19 cellular contexts compared by ENCODE assay signal in the genomic region with DNA sequence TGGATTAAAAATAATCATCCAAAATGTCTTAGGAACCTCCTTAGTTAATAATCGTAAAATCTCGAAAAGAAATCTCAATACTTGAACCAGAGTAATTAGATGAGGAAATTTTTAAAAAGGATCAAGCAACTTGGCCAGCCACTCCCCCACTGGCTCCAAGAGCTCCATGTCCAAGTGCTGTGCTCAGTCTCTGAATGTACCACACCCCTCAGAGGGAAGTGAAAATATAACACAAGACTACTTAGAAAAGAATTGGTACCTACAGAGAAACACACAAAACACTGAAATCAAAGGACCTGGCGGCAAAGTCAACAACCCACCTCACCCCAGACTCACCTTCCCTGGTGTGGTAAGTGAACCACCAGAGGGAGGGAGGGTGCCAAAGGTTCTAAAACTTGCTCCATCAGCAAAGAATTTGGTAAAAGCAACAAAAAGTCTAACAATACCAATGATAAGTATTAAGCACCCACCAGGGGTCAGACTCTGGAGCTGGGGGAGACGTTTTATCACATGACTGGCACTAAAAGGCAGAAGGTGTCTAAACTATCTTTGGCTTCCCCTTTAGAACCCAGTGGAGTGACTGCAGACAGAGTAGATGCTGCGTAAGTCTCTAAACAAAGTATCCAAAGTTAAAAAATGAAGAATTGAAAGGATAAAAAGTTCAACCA. TPM values are rescaled to one million over a fixed set of nuclear protein-coding genes. Genes with fewer than 3 reads are reported as not detected.
DNase-seq lines count a peak whose midpoint lies in the region; ATAC-seq, FAIRE-seq and TF ChIP-seq lines count a peak whose summit lies in the region.
"Had no signal": no experiment of that assay in that cellular context is flagged by ENCODE, and none has a peak within 500 bp of the region (broad histone marks: within the 10 kb centered on the region; RNA-seq: fewer than 3 reads in every experiment).

No MANE protein-coding gene starts in this region.

- H3K4me3 ChIP-seq in SK-N-SH (ENCODE audit: low read depth in 2 of 2, low read length in 1 of 2) (no peak overlapping the region), OCI-LY3 (ENCODE audit: low read length) (no peak overlapping the region), HepG2 (replicated peaks in 1 of 3; ENCODE audit: insufficient read depth in 1 of 3, low read depth in 2 of 3, low read length in 3 of 3) (no peak overlapping the region), stomach (no peak overlapping the region), Caco-2 (ENCODE audit: low read depth, low read length) (no peak overlapping the region)
- H3K4me3 ChIP-seq: breast epithelium, gastroesophageal sphincter had no signal

- H3K4me3 Mint-ChIP-seq in Caco-2 (ENCODE audit: unreplicated experiment) = no peak overlapping the region
- H3K4me3 Mint-ChIP-seq: activated CD8-positive, alpha-beta T cell treated with anti-CD3 and anti-CD28 coated beads, Interleukin-2, amount 10 ng/mL, durations not matched to agents 7 days and 5 days; stimulated activated effector memory CD8-positive, alpha-beta T cell treated with anti-CD3 and anti-CD28 coated beads, Interleukin-12 subunit alpha, Interleukin-12 subunit beta, amount 100 ng/mL, for 72 hours had no signal

- FAIRE-seq in HepG2 (lab: Jason Lieb, UNC) = peak; percentile 8

- TF ChIP-seq EP300 in SK-N-SH (IDR thresholded peaks at IDR 0.05; ENCODE audit: borderline replicate concordance in 1 of 2, low read depth in 1 of 2, low read length in 1 of 2) = no peak
- TF ChIP-seq EP300 in HepG2 (IDR thresholded peaks at IDR 0.05; ENCODE audit: low read depth in 2 of 2, low read length in 2 of 2) = no peak
- no peak for TF ChIP-seq EP300 in HepG2 (CRISPR knock-in tag; IDR thresholded peaks at IDR 0.05; ENCODE audit: borderline replicate concordance)
- no peak for TF ChIP-seq EP300 in stomach (IDR thresholded peaks at IDR 0.05)

- DNase-seq in SK-N-SH (no peak), HepG2 (ENCODE audit: low spot score) (no peak), stomach (no peak), NCI-H446 treated with DMSO at 0.1 percent for 48 hours (lab: John Stamatoyannopoulos, UW) (no peak), Caco-2 (no peak)
- no peak for DNase-seq in effector CD4-positive, alpha-beta T cell
- DNase-seq: activated CD8-positive, alpha-beta T cell treated with anti-CD3 and anti-CD28 coated beads, Interleukin-2, amount 10 ng/mL, durations not matched to agents 7 days and 5 days; dermis blood vessel endothelial cell; EL; left ventricle myocardium superior; NCI-H2029 treated with DMSO at 0.1 percent for 48 hours; NCI-H82; stimulated activated CD4-positive, alpha-beta T cell treated with anti-CD3 and anti-CD28 coated beads, Interleukin-12 subunit alpha, Interleukin-12 subunit beta, amount 100 ng/mL, for 4 hours; trophoblast cell had no signal

- H3K27ac ChIP-seq in SK-N-SH (ENCODE audit: low read depth in 2 of 2, low read length in 1 of 2) = no peak overlapping the region
- peak overlapping the region; percentile 17; the same call in 1 of the 2 replicates for H3K27ac ChIP-seq in OCI-LY3 (ENCODE audit: low read length)
- H3K27ac ChIP-seq in HepG2 (ENCODE audit: extremely low read length, insufficient read depth, low read length) = peak overlapping the region; percentile 73
- H3K27ac ChIP-seq in stomach = peak overlapping the region; percentile 1 to 60 (median 45)
- H3K27ac ChIP-seq: breast epithelium had no signal

- H3K36me3 Mint-ChIP-seq in Caco-2 (ENCODE audit: insufficient read depth, unreplicated experiment) = peaks cover 88% of the 10 kb centered on the region

- ATAC-seq in SK-N-SH treated with all-trans-retinoic acid at 6 μM for 48 hours (no peak), HepG2 (no peak)
- ATAC-seq: activated CD8-positive, alpha-beta T cell treated with anti-CD3 and anti-CD28 coated beads, Interleukin-2, amount 10 ng/mL, durations not matched to agents 7 days and 5 days; gastroesophageal sphincter; left ventricle myocardium superior; stimulated activated effector memory CD8-positive, alpha-beta T cell treated with anti-CD3 and anti-CD28 coated beads, Interleukin-12 subunit alpha, Interleukin-12 subunit beta, amount 100 ng/mL, for 72 hours had no signal

- WGBS in SK-N-SH (ENCODE audit: low lambda C conversion rate) = 95% methylated on average over 5 of the region's 5 CpGs
- 94% methylated on average over 5 of the region's 5 CpGs for WGBS in HepG2 (ENCODE audit: low lambda C conversion rate)
- WGBS in stomach, 5 donors = 66 to 76% (median 68%) methylated on average over 5 of the region's 5 CpGs

- CTCF ChIA-PET in SK-N-SH (lab: Yijun Ruan, JAX) (no interaction called here), HepG2 (lab: Yijun Ruan, JAX; ENCODE audit: low intra/inter-chr PET ratio, low total read pairs) (no interaction called here), Caco-2 (lab: Charles Lee) (no interaction called here)

- H4K20me1 ChIP-seq in SK-N-SH (ENCODE audit: insufficient read depth) = no peaks in the 10 kb centered on the region
- H4K20me1 ChIP-seq in OCI-LY3 (ENCODE audit: insufficient read depth, low read length) = peaks cover 21% of the 10 kb centered on the region
- no peaks in the 10 kb centered on the region for H4K20me1 ChIP-seq in HepG2 (ENCODE audit: insufficient read depth, low read length)

- no peaks in the 10 kb centered on the region; a peak in 2 of 4 replicates for H3K4me1 ChIP-seq in SK-N-SH (ENCODE audit: control insufficient read depth in 1 of 2, insufficient read depth in 2 of 2, low read depth in 1 of 2, low read length in 1 of 2)
- H3K4me1 ChIP-seq in OCI-LY3 (ENCODE audit: low read length) = peaks cover 7% of the 10 kb centered on the region
- H3K4me1 ChIP-seq in HepG2 (ENCODE audit: insufficient read depth, low read length) = peaks cover 47% of the 10 kb centered on the region
- H3K4me1 ChIP-seq in stomach = peaks cover 0 to 58% (median 21%) of the 10 kb centered on the region in 4 donors
- H3K4me1 ChIP-seq in Caco-2 = peaks cover 35% of the 10 kb centered on the region
- H3K4me1 ChIP-seq: breast epithelium had no signal

- H3K36me3 ChIP-seq in SK-N-SH (replicated peaks in 1 of 2; ENCODE audit: control insufficient read depth in 1 of 2, insufficient read depth in 2 of 2, low read length in 1 of 2) = peaks cover 67 to 86% of the 10 kb centered on the region in 2 experiments
- H3K36me3 ChIP-seq in OCI-LY3 (replicated peaks; ENCODE audit: low read depth, low read length) = peaks cover 87% of the 10 kb centered on the region
- H3K36me3 ChIP-seq in HepG2 (replicated peaks in 1 of 2; ENCODE audit: control insufficient read depth in 1 of 2, insufficient read depth in 2 of 2, low read length in 2 of 2) = peaks cover 18 to 62% of the 10 kb centered on the region in 2 experiments
- H3K36me3 ChIP-seq in stomach = peaks cover 38 to 98% (median 97%) of the 10 kb centered on the region in 4 donors
- peaks cover 4% of the 10 kb centered on the region; the same call in 1 of the 2 replicates for H3K36me3 ChIP-seq in Caco-2 (ENCODE audit: control insufficient read depth, insufficient read depth, low read length)
- H3K36me3 ChIP-seq: breast epithelium had no signal

- no peak for TF ChIP-seq POLR2A in HepG2 (IDR thresholded peaks at IDR 0.05; ENCODE audit: insufficient read depth in 1 of 2, low read depth in 2 of 2, low read length in 2 of 2)
- no peak for TF ChIP-seq POLR2A in stomach (IDR thresholded peaks at IDR 0.05)

- no peak overlapping the region for H3K4me2 ChIP-seq in SK-N-SH
- H3K4me2 ChIP-seq in OCI-LY3 (ENCODE audit: low read length) = no peak overlapping the region
- H3K4me2 ChIP-seq in HepG2 (ENCODE audit: low read depth, low read length) = 0 out of 2 replicates have a peak overlapping the region, but pooled peaks have one; percentile 71

- H3K4me1 Mint-ChIP-seq in Caco-2 (ENCODE audit: low read depth, unreplicated experiment) = peaks cover 10% of the 10 kb centered on the region

- H3K27ac Mint-ChIP-seq in Caco-2 (ENCODE audit: unreplicated experiment) = no peak overlapping the region

- BruUV-seq in HepG2 (replicated peaks; lab: Mats Ljungman, UMichigan) (no TSS peak), Caco-2 (replicated peaks; lab: Mats Ljungman, UMichigan) (no TSS peak)

- H3K79me2 ChIP-seq in SK-N-SH (ENCODE audit: insufficient read depth) (peaks cover 3% of the 10 kb centered on the region; the same call in 1 of the 2 replicates), OCI-LY3 (ENCODE audit: low read length) (peaks cover 70% of the 10 kb centered on the region), HepG2 (ENCODE audit: insufficient read depth, low read length) (peaks cover 12% of the 10 kb centered on the region)

- H3K9me2 ChIP-seq in SK-N-SH = no peaks in the 10 kb centered on the region

- H3K27me3 ChIP-seq in SK-N-SH (ENCODE audit: insufficient read depth) = no peaks in the 10 kb centered on the region
- no peaks in the 10 kb centered on the region for H3K27me3 ChIP-seq in OCI-LY3 (ENCODE audit: low read depth, low read length)
- H3K27me3 ChIP-seq in HepG2 (ENCODE audit: control insufficient read depth in 1 of 2, insufficient read depth in 2 of 2, low read length in 2 of 2) = no peaks in the 10 kb centered on the region
- H3K27me3 ChIP-seq in stomach = no peaks in the 10 kb centered on the region
- H3K27me3 ChIP-seq in Caco-2 (replicated peaks; ENCODE audit: control insufficient read depth, insufficient read depth, low read length) = no peaks in the 10 kb centered on the region
- H3K27me3 ChIP-seq: breast epithelium, gastroesophageal sphincter had no signal

- TF ChIP-seq RAD21 in SK-N-SH (IDR thresholded peaks at IDR 0.05; ENCODE audit: low read length) (no peak), HepG2 (CRISPR knock-in tag; IDR thresholded peaks at IDR 0.05) (no peak)

- no peak overlapping the region for H2AFZ ChIP-seq in SK-N-SH (ENCODE audit: low read depth)
- H2AFZ ChIP-seq in OCI-LY3 (ENCODE audit: low read depth, low read length) = no peak overlapping the region
- no peak overlapping the region for H2AFZ ChIP-seq in HepG2 (ENCODE audit: low read length)

- H3K27me3 Mint-ChIP-seq in Caco-2 (ENCODE audit: insufficient read depth, unreplicated experiment) = no peaks in the 10 kb centered on the region

- TF ChIP-seq CTCF in SK-N-SH (IDR thresholded peaks at IDR 0.05) = peak; percentile 9; the same call in 1 of the 2 replicates
- TF ChIP-seq CTCF in OCI-LY3 (IDR thresholded peaks at IDR 0.05; ENCODE audit: low read depth, low read length) = 0 out of 2 replicates have a peak, but pooled peaks have one; percentile 12
- no peak for TF ChIP-seq CTCF in HepG2 (CRISPR knock-in tag; IDR thresholded peaks at IDR 0.05)
- no peak for TF ChIP-seq CTCF in stomach (IDR thresholded peaks at IDR 0.05)
- TF ChIP-seq CTCF in Caco-2 (IDR thresholded peaks at IDR 0.05; ENCODE audit: insufficient read depth in 1 of 2, low read depth in 1 of 2, low read length in 1 of 2, severe bottlenecking in 1 of 2, unreplicated experiment in 1 of 2) = peak in 1 of 2 experiments; percentile 1

- intact Hi-C loops in HepG2 (cut with micrococcal nuclease; ENCODE audit: unreplicated experiment) (loop anchor here (2.0 kb wide), 1 partner anchor 13 kb away; no protein-coding TSS in a partner anchor), stomach (cut with DNase I; ENCODE audit: low total_unique reads) (no loop called here), Caco-2 (cut with micrococcal nuclease; ENCODE audit: unreplicated experiment) (no loop called here)

- H3K9me3 Mint-ChIP-seq in Caco-2 (ENCODE audit: unreplicated experiment) = no peaks in the 10 kb centered on the region
- H3K9me3 Mint-ChIP-seq: stimulated activated effector memory CD8-positive, alpha-beta T cell treated with anti-CD3 and anti-CD28 coated beads, Interleukin-12 subunit alpha, Interleukin-12 subunit beta, amount 100 ng/mL, for 72 hours had no signal

- in situ Hi-C loops in HepG2 (cut with HindIII; ENCODE audit: extremely low pct_ligation_motif_present, low pct_unique_long_range_greater_than_20kb) = no loop called here

- no peaks in the 10 kb centered on the region for H3F3A ChIP-seq in SK-N-SH (replicated peaks; ENCODE audit: insufficient read depth)

- H3K9me3 ChIP-seq in SK-N-SH = no peaks in the 10 kb centered on the region
- no peaks in the 10 kb centered on the region for H3K9me3 ChIP-seq in OCI-LY3 (ENCODE audit: insufficient read depth, low read length)
- H3K9me3 ChIP-seq in HepG2 (ENCODE audit: low read length) = no peaks in the 10 kb centered on the region
- no peaks in the 10 kb centered on the region for H3K9me3 ChIP-seq in stomach
- no peaks in the 10 kb centered on the region for H3K9me3 ChIP-seq in Caco-2
- H3K9me3 ChIP-seq: breast epithelium, gastroesophageal sphincter had no signal

- POLR2A ChIA-PET in SK-N-SH (lab: Yijun Ruan, JAX) = no interaction called here
- POLR2A ChIA-PET in HepG2 (lab: Yijun Ruan, JAX) = interaction anchor here (1.2 to 1.5 kb wide), 2 partner anchors 10 to 31 kb away, joined by 3 to 4 read pairs; no protein-coding TSS in a partner anchor
- POLR2A ChIA-PET in Caco-2 (lab: Charles Lee) = no interaction called here

- H3K9ac ChIP-seq in SK-N-SH (no peak overlapping the region), OCI-LY3 (ENCODE audit: low read length) (no peak overlapping the region), HepG2 (ENCODE audit: insufficient read depth, low read depth, low read length) (no peak overlapping the region)

RNA-seq across cellular contexts. Expression of a gene that starts 14.0 kb away (rescaled TPM):
- polyA plus RNA-seq in SK-N-SH (2012; rRNA removed) = 10.6 and 11.7 TPM in 2 replicates
- polyA plus RNA-seq in SK-N-SH (2012; cell fraction: cytosol; rRNA removed) = 10.0 and 10.7 TPM in 2 replicates
- 19.0 and 22.4 TPM in 2 replicates for polyA plus RNA-seq in SK-N-SH (2012; cell fraction: nucleus; rRNA removed)
- 64.4 and 76.7 TPM in 2 replicates for total RNA-seq in HepG2 (2016; rRNA removed; fragmentation: Illumina TruSeq; extraction: Trizol)
- 5.8 and 7.2 TPM in 2 replicates for total RNA-seq in HepG2 (2016; cell fraction: cytosol; rRNA removed; fragmentation: Illumina TruSeq; extraction: Trizol; ENCODE audit: low read depth)
- 58.0 and 76.5 TPM in 2 replicates for total RNA-seq in HepG2 (2016; cell fraction: insoluble cytoplasmic fraction; rRNA removed; fragmentation: Illumina TruSeq; extraction: Trizol)
- 18.3 and 23.6 TPM in 2 replicates for total RNA-seq in HepG2 (2016; cell fraction: membrane; rRNA removed; fragmentation: Illumina TruSeq; extraction: Trizol)
- 103 and 116 TPM in 2 replicates for total RNA-seq in HepG2 (2016; cell fraction: nucleus; rRNA removed; fragmentation: Illumina TruSeq; extraction: Trizol)
- polyA plus RNA-seq in HepG2 (2011; rRNA removed) = 38.2 and 38.9 TPM in 2 replicates
- 25.2 and 34.9 TPM in 2 replicates for polyA plus RNA-seq in HepG2 (2011; cell fraction: cytosol; rRNA removed)
- polyA plus RNA-seq in HepG2 (2011; cell fraction: nucleus; rRNA removed) = 20.9 and 21.1 TPM in 2 replicates
- polyA plus RNA-seq in HepG2 (2012) = 42.0 and 46.8 TPM in 2 replicates
- polyA plus RNA-seq in HepG2 (2016; cell fraction: cytosol; fragmentation: Illumina TruSeq; extraction: Trizol; ENCODE audit: low read depth) = 3.8 and 4.4 TPM in 2 replicates
- 58.6 and 66.3 TPM in 2 replicates for polyA plus RNA-seq in HepG2 (2016; cell fraction: insoluble cytoplasmic fraction; fragmentation: Illumina TruSeq; extraction: Trizol; ENCODE audit: low read depth)
- 12.1 and 13.5 TPM in 2 replicates for polyA plus RNA-seq in HepG2 (2016; cell fraction: membrane; fragmentation: Illumina TruSeq; extraction: Trizol; ENCODE audit: low read depth)
- 109 and 114 TPM in 2 replicates for polyA plus RNA-seq in HepG2 (2016; cell fraction: nucleus; fragmentation: Illumina TruSeq; extraction: Trizol; ENCODE audit: insufficient read depth, low read depth)
- 59.8 and 110 TPM in 2 replicates for polyA minus RNA-seq in HepG2 (2011; rRNA and poly(A)+ RNA removed; ENCODE audit: low replicate concordance)
- polyA minus RNA-seq in HepG2 (2011; cell fraction: cytosol; rRNA and poly(A)+ RNA removed) = 35.1 and 35.9 TPM in 2 replicates
- 43.9 and 51.8 TPM in 2 replicates for polyA minus RNA-seq in HepG2 (2011; cell fraction: nucleus; rRNA and poly(A)+ RNA removed)
- 100 to 1,000 TPM in 2 of 5 donors, 10 to 100 TPM in 3; 47.8 to 159 (median 83.4) TPM for total RNA-seq in stomach
- 10 to 100 TPM in 1 of 3 donors, 1 to 10 TPM in 2; 6.9 to 25.5 (median 6.9) TPM for polyA plus RNA-seq in stomach
- total RNA-seq in Caco-2 (2022) = 127 and 149 TPM in 2 replicates

Comparison
In these comparisons a context has a peak if more than half of its experiments do, and no peak if none do; other contexts are left out.
1. H3K27ac ChIP-seq: peak in OCI-LY3 (single experiment), HepG2 (single experiment) and stomach (5 of 5); none in SK-N-SH (0 of 2).
2. CTCF ChIP-seq: peak in SK-N-SH (single experiment) and OCI-LY3 (single experiment); none in HepG2 (single experiment) and stomach (0 of 7).